In genomic region chrX:138026211-138026610, GRCh38 we compare ENCODE assay signal across 11 cellular contexts.
DNase-seq lines count a peak whose midpoint lies in the region; ATAC-seq, FAIRE-seq and TF ChIP-seq lines count a peak whose summit lies in the region.
"Had no signal": no experiment of that assay in that cellular context is flagged by ENCODE, and none has a peak within 500 bp of the region (broad histone marks: within the 10 kb centered on the region; RNA-seq: fewer than 3 reads in every experiment).

No MANE protein-coding gene starts in this region.

- H3K4me3 Mint-ChIP-seq in activated CD8-positive, alpha-beta T cell treated with anti-CD3 and anti-CD28 coated beads, Interleukin-2, amount 10 ng/mL, durations not matched to agents 7 days and 5 days = no peak overlapping the region
- no peak overlapping the region for H3K4me3 Mint-ChIP-seq in activated T-cell treated with anti-CD3 and anti-CD28 coated beads, Interleukin-2, amount 50 U/mL, for 72 hours

- POLR2A ChIA-PET in A549 (lab: Yijun Ruan, JAX) = no interaction called here
- POLR2A ChIA-PET in activated CD8-positive, alpha-beta T cell treated with anti-CD3 and anti-CD28 coated beads, Interleukin-2, amount 10 ng/mL, durations not matched to agents 7 days and 5 days (lab: Charles Lee) = no interaction called here

- TF ChIP-seq EP300 in A549 (IDR thresholded peaks at IDR 0.05) = no peak

- H3K4me1 ChIP-seq in A549 = no peaks in the 10 kb centered on the region

- ATAC-seq in A549 (peak in 1 of 2 experiments; percentile 61; a peak in 3 of 6 replicates), GM18867 (IDR thresholded peaks at IDR 0.05; ENCODE audit: unreplicated experiment) (peak; percentile 93)
- ATAC-seq in activated CD8-positive, alpha-beta T cell treated with anti-CD3 and anti-CD28 coated beads, Interleukin-2, amount 10 ng/mL, durations not matched to agents 7 days and 5 days = no peak
- ATAC-seq in activated T-cell treated with anti-CD3 and anti-CD28 coated beads, Interleukin-2, amount 50 U/mL, for 72 hours (replicated peaks in 1 of 2) = no peak

- no peak overlapping the region for H3K4me3 ChIP-seq in A549

- no peaks in the 10 kb centered on the region for H3K9me3 ChIP-seq in A549

- H3K4me2 ChIP-seq in A549 = no peak overlapping the region

- DNase-seq in A549 (ENCODE audit: low read depth in 1 of 2, low spot score in 1 of 2) = peak; percentile 0 to 1
- peak; percentile 3 for DNase-seq in cerebellum (ENCODE audit: low spot score)
- no peak for DNase-seq in A172 (ENCODE audit: low spot score)
- DNase-seq in activated CD8-positive, alpha-beta T cell treated with anti-CD3 and anti-CD28 coated beads, Interleukin-2, amount 10 ng/mL, durations not matched to agents 7 days and 5 days = no peak
- DNase-seq in NCI-H1694 (lab: John Stamatoyannopoulos, UW) = no peak
- DNase-seq in activated T-cell treated with anti-CD3 and anti-CD28 coated beads, Interleukin-2, amount 50 U/mL, for 72 hours = no peak

- no CpG with 5 or more reads among the region's 1 CpG for WGBS in A549 (ENCODE audit: missing lambda C conversion rate)

- no peak for FAIRE-seq in A549 (lab: Jason Lieb, UNC)
- FAIRE-seq: G401.6, keratinocyte, TTC549 had no signal

- TF ChIP-seq CTCF in A549 (IDR thresholded peaks at IDR 0.05) (peak; percentile 10; the same call in 1 of the 3 replicates), LNCAP (IDR thresholded peaks at IDR 0.05) (peak; percentile 48; the same call in 1 of the 2 replicates)

- H3K27ac Mint-ChIP-seq in activated CD8-positive, alpha-beta T cell treated with anti-CD3 and anti-CD28 coated beads, Interleukin-2, amount 10 ng/mL, durations not matched to agents 7 days and 5 days = no peak overlapping the region
- H3K27ac Mint-ChIP-seq in activated T-cell treated with anti-CD3 and anti-CD28 coated beads, Interleukin-2, amount 50 U/mL, for 72 hours = no peak overlapping the region

- H3K36me3 Mint-ChIP-seq in activated CD8-positive, alpha-beta T cell treated with anti-CD3 and anti-CD28 coated beads, Interleukin-2, amount 10 ng/mL, durations not matched to agents 7 days and 5 days (ENCODE audit: low read depth) = no peaks in the 10 kb centered on the region
- no peaks in the 10 kb centered on the region for H3K36me3 Mint-ChIP-seq in activated T-cell treated with anti-CD3 and anti-CD28 coated beads, Interleukin-2, amount 50 U/mL, for 72 hours (ENCODE audit: insufficient read depth in 2 of 2)

- H3K4me1 Mint-ChIP-seq in activated CD8-positive, alpha-beta T cell treated with anti-CD3 and anti-CD28 coated beads, Interleukin-2, amount 10 ng/mL, durations not matched to agents 7 days and 5 days (ENCODE audit: low read depth) = no peaks in the 10 kb centered on the region
- H3K4me1 Mint-ChIP-seq in activated T-cell treated with anti-CD3 and anti-CD28 coated beads, Interleukin-2, amount 50 U/mL, for 72 hours (ENCODE audit: low read depth) = no peaks in the 10 kb centered on the region

- no peaks in the 10 kb centered on the region for H3K9me3 Mint-ChIP-seq in activated CD8-positive, alpha-beta T cell treated with anti-CD3 and anti-CD28 coated beads, Interleukin-2, amount 10 ng/mL, durations not matched to agents 7 days and 5 days (ENCODE audit: insufficient read depth)
- no peaks in the 10 kb centered on the region for H3K9me3 Mint-ChIP-seq in activated T-cell treated with anti-CD3 and anti-CD28 coated beads, Interleukin-2, amount 50 U/mL, for 72 hours

- CTCF ChIA-PET in A549 (lab: Yijun Ruan, JAX) = interaction anchor here (1.5 kb wide), 1 partner anchor 753 kb away, joined by 3 read pairs; no protein-coding TSS in a partner anchor
- CTCF ChIA-PET in activated CD8-positive, alpha-beta T cell treated with anti-CD3 and anti-CD28 coated beads, Interleukin-2, amount 10 ng/mL, durations not matched to agents 7 days and 5 days (lab: Charles Lee) = interaction anchor here (0.6 kb wide), 1 partner anchor 472 kb away, joined by 3 read pairs; no protein-coding TSS in a partner anchor

- TF ChIP-seq RAD21 in A549 (conservative IDR thresholded peaks at IDR 0.05 in 1 of 2, IDR thresholded peaks at IDR 0.05 in 1 of 2) = peak in 1 of 2 experiments; percentile 27; a peak in 1 of 5 replicates

- H3K27me3 Mint-ChIP-seq in activated CD8-positive, alpha-beta T cell treated with anti-CD3 and anti-CD28 coated beads, Interleukin-2, amount 10 ng/mL, durations not matched to agents 7 days and 5 days (ENCODE audit: low read depth) = no peaks in the 10 kb centered on the region
- peaks cover 34% of the 10 kb centered on the region for H3K27me3 Mint-ChIP-seq in activated T-cell treated with anti-CD3 and anti-CD28 coated beads, Interleukin-2, amount 50 U/mL, for 72 hours (ENCODE audit: low read depth)

- no peak for TF ChIP-seq POLR2A in A549 (IDR thresholded peaks at IDR 0.05; ENCODE audit: low read length)

- no peak overlapping the region for H3K27ac ChIP-seq in A549

TF ChIP-seq in A549, 52 proteins besides CTCF, POLR2A, EP300 and RAD21:
- no peak for TF ChIP-seq TP53 (CRISPR knock-in tag; IDR thresholded peaks at IDR 0.05)
- TF ChIP-seq RFX5 (IDR thresholded peaks at IDR 0.05) = no peak
- no peak for TF ChIP-seq CBX2 (IDR thresholded peaks at IDR 0.05; ENCODE audit: borderline replicate concordance, low read depth)
- TF ChIP-seq SMC3 (IDR thresholded peaks at IDR 0.05) = no peak
- TF ChIP-seq HOXB5 (CRISPR knock-in tag; IDR thresholded peaks at IDR 0.05) = no peak
- TF ChIP-seq, protein P1, sequence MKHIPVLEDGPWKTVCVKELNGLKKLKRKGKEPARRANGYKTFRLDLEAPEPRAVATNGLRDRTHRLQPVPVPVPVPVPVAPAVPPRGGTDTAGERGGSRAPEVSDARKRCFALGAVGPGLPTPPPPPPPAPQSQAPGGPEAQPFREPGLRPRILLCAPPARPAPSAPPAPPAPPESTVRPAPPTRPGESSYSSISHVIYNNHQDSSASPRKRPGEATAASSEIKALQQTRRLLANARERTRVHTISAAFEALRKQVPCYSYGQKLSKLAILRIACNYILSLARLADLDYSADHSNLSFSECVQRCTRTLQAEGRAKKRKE (CRISPR knock-in tag; IDR thresholded peaks at IDR 0.05; ENCODE audit: low read depth) = no peak
- no peak for TF ChIP-seq HDAC2 (IDR thresholded peaks at IDR 0.05)
- no peak for TF ChIP-seq NPAS2 (CRISPR knock-in tag; IDR thresholded peaks at IDR 0.05; ENCODE audit: borderline replicate concordance)
- TF ChIP-seq JUN (IDR thresholded peaks at IDR 0.05) = no peak
- no peak for TF ChIP-seq KDM1A (IDR thresholded peaks at IDR 0.05; ENCODE audit: low read depth)

Comparison
In these comparisons a context has a peak if more than half of its experiments do, and no peak if none do; other contexts are left out.
1. DNase-seq: peak in A549 (2 of 2) and cerebellum (single experiment); none in A172 (single experiment), activated CD8-positive, alpha-beta T cell treated with anti-CD3 and anti-CD28 coated beads, Interleukin-2, amount 10 ng/mL, durations not matched to agents 7 days and 5 days (single experiment), NCI-H1694 (single experiment) and activated T-cell treated with anti-CD3 and anti-CD28 coated beads, Interleukin-2, amount 50 U/mL, for 72 hours (0 of 2).